1 cellular context compared by ENCODE assay signal in genomic region chr11:118790357-118791014, GRCh38.
TF ChIP-seq lines count a peak whose summit lies in the region.

No MANE protein-coding gene starts in this region.

TF ChIP-seq in HEK293, 187 proteins besides CTCF, POLR2A, EP300 and RAD21 (continued from another document and continues in another):
- TF ChIP-seq KLF1 (tag by site-specific recombination; IDR thresholded peaks at IDR 0.05) (no peak), GLIS2 (tag by site-specific recombination; IDR thresholded peaks at IDR 0.05) (peak; percentile 92), ZFHX2 (tag by site-specific recombination; conservative IDR thresholded peaks at IDR 0.05) (no peak), TSHZ1 (tag by site-specific recombination; IDR thresholded peaks at IDR 0.05; ENCODE audit: borderline replicate concordance) (no peak), KLF17 (tag by site-specific recombination; IDR thresholded peaks at IDR 0.05) (no peak), ZNF785 (tag by site-specific recombination; IDR thresholded peaks at IDR 0.05) (no peak), HOXC10 (CRISPR knock-in tag; IDR thresholded peaks at IDR 0.05) (no peak), SP2 (tag by site-specific recombination; IDR thresholded peaks at IDR 0.05) (peak; percentile 37), PATZ1 (tag by site-specific recombination; IDR thresholded peaks at IDR 0.05) (peak; percentile 73), ZNF654 (tag by site-specific recombination; IDR thresholded peaks at IDR 0.05; ENCODE audit: low read depth) (0 out of 2 replicates have a peak, but pooled peaks have one; percentile 10), ZNF580 (tag by site-specific recombination; IDR thresholded peaks at IDR 0.05) (0 out of 2 replicates have a peak, but pooled peaks have one; percentile 16), ZNF132 (tag by site-specific recombination; IDR thresholded peaks at IDR 0.05; ENCODE audit: borderline replicate concordance) (no peak), ZFP3 (tag by site-specific recombination; IDR thresholded peaks at IDR 0.05; ENCODE audit: low read depth) (no peak), KLF8 (tag by site-specific recombination; IDR thresholded peaks at IDR 0.05) (0 out of 2 replicates have a peak, but pooled peaks have one; percentile 14), ZNF623 (tag by site-specific recombination; IDR thresholded peaks at IDR 0.05) (peak; percentile 8; the same call in 1 of the 2 replicates), ZNF221 (tag by site-specific recombination; IDR thresholded peaks at IDR 0.05; ENCODE audit: borderline replicate concordance) (no peak), ZNF660 (tag by site-specific recombination; IDR thresholded peaks at IDR 0.05) (no peak), ZFP37 (tag by site-specific recombination; IDR thresholded peaks at IDR 0.05) (no peak), ZBTB20 (tag by site-specific recombination; IDR thresholded peaks at IDR 0.05) (peak; percentile 36; the same call in 1 of the 2 replicates), ZSCAN16 (tag by site-specific recombination; IDR thresholded peaks at IDR 0.05) (no peak), ZNF184 (tag by site-specific recombination; IDR thresholded peaks at IDR 0.05) (no peak), ZBTB1 (tag by site-specific recombination; IDR thresholded peaks at IDR 0.05) (no peak), ZBTB17 (tag by site-specific recombination; IDR thresholded peaks at IDR 0.05) (no peak; the same call in none of the 2 replicates), ZNF266 (tag by site-specific recombination; IDR thresholded peaks at IDR 0.05; ENCODE audit: low read depth) (no peak), ZNF335 (tag by site-specific recombination; conservative IDR thresholded peaks at IDR 0.05) (peak; percentile 45), GLI4 (tag by site-specific recombination; IDR thresholded peaks at IDR 0.05) (no peak), ZNF174 (tag by site-specific recombination; IDR thresholded peaks at IDR 0.05) (no peak), ZNF433 (tag by site-specific recombination; IDR thresholded peaks at IDR 0.05; ENCODE audit: low read depth) (no peak), AEBP2 (tag by site-specific recombination; IDR thresholded peaks at IDR 0.05; ENCODE audit: borderline replicate concordance) (no peak), PRDM1 (tag by site-specific recombination; IDR thresholded peaks at IDR 0.05) (no peak), SCRT1 (tag by site-specific recombination; IDR thresholded peaks at IDR 0.05; ENCODE audit: borderline replicate concordance) (no peak), GFI1B (tag by site-specific recombination; IDR thresholded peaks at IDR 0.05) (no peak), ZSCAN30 (tag by site-specific recombination; IDR thresholded peaks at IDR 0.05) (no peak), ZNF398 (tag by site-specific recombination; IDR thresholded peaks at IDR 0.05) (peak; percentile 8; the same call in 1 of the 2 replicates), ZNF670 (tag by site-specific recombination; IDR thresholded peaks at IDR 0.05; ENCODE audit: low read depth) (no peak), ZXDB (tag by site-specific recombination; IDR thresholded peaks at IDR 0.05) (peak; percentile 59), KLF9 (tag by site-specific recombination; IDR thresholded peaks at IDR 0.05; ENCODE audit: low read depth) (peak; percentile 53; the same call in 1 of the 2 replicates), PBX3 (CRISPR knock-in tag; IDR thresholded peaks at IDR 0.05) (no peak), ZNF394 (tag by site-specific recombination; IDR thresholded peaks at IDR 0.05; ENCODE audit: borderline replicate concordance) (peak; percentile 52; the same call in 1 of the 2 replicates), ZNF140 (tag by site-specific recombination; IDR thresholded peaks at IDR 0.05) (no peak), ZNF610 (tag by site-specific recombination; IDR thresholded peaks at IDR 0.05; ENCODE audit: borderline replicate concordance) (no peak), ZNF239 (tag by site-specific recombination; IDR thresholded peaks at IDR 0.05) (no peak), SALL2 (tag by site-specific recombination; IDR thresholded peaks at IDR 0.05; ENCODE audit: borderline replicate concordance) (no peak), ZNF341 (tag by site-specific recombination; IDR thresholded peaks at IDR 0.05; ENCODE audit: low read depth) (no peak), ZNF621 (tag by site-specific recombination; IDR thresholded peaks at IDR 0.05) (no peak), ZNF692 (tag by site-specific recombination; IDR thresholded peaks at IDR 0.05) (no peak; the same call in 1 of the 2 replicates), PRDM6 (tag by site-specific recombination; IDR thresholded peaks at IDR 0.05) (no peak), YY1 (tag by site-specific recombination; IDR thresholded peaks at IDR 0.05) (no peak; the same call in 1 of the 2 replicates), ZNF391 (tag by site-specific recombination; IDR thresholded peaks at IDR 0.05; ENCODE audit: borderline replicate concordance, low read depth) (no peak), ZNF146 (tag by site-specific recombination; IDR thresholded peaks at IDR 0.05) (no peak), ZNF843 (tag by site-specific recombination; IDR thresholded peaks at IDR 0.05) (peak; percentile 36), HOXA7 (CRISPR knock-in tag; IDR thresholded peaks at IDR 0.05; ENCODE audit: borderline replicate concordance) (no peak), ZNF677 (tag by site-specific recombination; IDR thresholded peaks at IDR 0.05) (no peak), ZNF549 (tag by site-specific recombination; IDR thresholded peaks at IDR 0.05) (no peak), ZNF555 (tag by site-specific recombination; conservative IDR thresholded peaks at IDR 0.05) (no peak)
